ENCODE assay signal across 1 cellular context in genomic region chr4:94409947-94410346, GRCh38.
TF ChIP-seq lines count a peak whose summit lies in the region.

No MANE protein-coding gene starts in this region.

TF ChIP-seq in HCT116, 20 proteins besides CTCF, POLR2A, EP300 and RAD21 (continued from another document):
- TF ChIP-seq YY1 (IDR thresholded peaks at IDR 0.05; ENCODE audit: extremely low read depth, insufficient replicate concordance, low read depth, low read length): no peak
- no peak for TF ChIP-seq CEBPB (IDR thresholded peaks at IDR 0.05; ENCODE audit: low read depth)
- no peak for TF ChIP-seq REST (IDR thresholded peaks at IDR 0.05; ENCODE audit: low read depth)
- TF ChIP-seq SRF (IDR thresholded peaks at IDR 0.05; ENCODE audit: low read depth): no peak
- TF ChIP-seq ZBTB33 (IDR thresholded peaks at IDR 0.05; ENCODE audit: extremely low read depth, insufficient replicate concordance, low read length): no peak
- no peak for TF ChIP-seq EZH2phosphoT487 (IDR thresholded peaks at IDR 0.05; ENCODE audit: borderline replicate concordance)
- no peak for TF ChIP-seq JUND (IDR thresholded peaks at IDR 0.05)
- no peak for TF ChIP-seq ZFX (IDR thresholded peaks at IDR 0.05)
- no peak for TF ChIP-seq SIN3A (IDR thresholded peaks at IDR 0.05; ENCODE audit: low read depth)
- TF ChIP-seq ZNF274 (IDR thresholded peaks at IDR 0.05; ENCODE audit: low read depth, low read length): no peak
- TF ChIP-seq POLR2AphosphoS5 (IDR thresholded peaks at IDR 0.05; ENCODE audit: low read depth, low read length): no peak
- no peak for TF ChIP-seq MAX (IDR thresholded peaks at IDR 0.05)
- TF ChIP-seq ATF3 (IDR thresholded peaks at IDR 0.05): no peak
